ENCODE assay signal across 1 cellular context in genomic region chr17:58224315-58224714, GRCh38.
TF ChIP-seq lines count a peak whose summit lies in the region.

No MANE protein-coding gene starts in this region.

TF ChIP-seq in endothelial cell of umbilical vein, 7 proteins besides CTCF, POLR2A, EP300 and RAD21:
- no peak for TF ChIP-seq POLR2AphosphoS5 (IDR thresholded peaks at IDR 0.05; ENCODE audit: insufficient read depth, low read depth, low read length)
- no peak for TF ChIP-seq MYC (IDR thresholded peaks at IDR 0.05; ENCODE audit: low read depth, low read length)
- TF ChIP-seq EZH2 (IDR thresholded peaks at IDR 0.05; ENCODE audit: borderline replicate concordance, low read depth, low read length, severe bottlenecking) = no peak
- no peak for TF ChIP-seq MAX (IDR thresholded peaks at IDR 0.05; ENCODE audit: insufficient read depth, insufficient read length)
- TF ChIP-seq GATA2 (IDR thresholded peaks at IDR 0.05; ENCODE audit: insufficient read depth, insufficient read length, low read depth, low read length) = no peak
- peak; percentile 61 for TF ChIP-seq JUN (IDR thresholded peaks at IDR 0.05; ENCODE audit: borderline replicate concordance, insufficient read depth, insufficient read length, low read depth)
- TF ChIP-seq FOS (IDR thresholded peaks at IDR 0.05; ENCODE audit: borderline replicate concordance, insufficient read depth, low read length) = peak; percentile 66
